ENCODE assay signal across 22 cellular contexts in the genomic region with DNA sequence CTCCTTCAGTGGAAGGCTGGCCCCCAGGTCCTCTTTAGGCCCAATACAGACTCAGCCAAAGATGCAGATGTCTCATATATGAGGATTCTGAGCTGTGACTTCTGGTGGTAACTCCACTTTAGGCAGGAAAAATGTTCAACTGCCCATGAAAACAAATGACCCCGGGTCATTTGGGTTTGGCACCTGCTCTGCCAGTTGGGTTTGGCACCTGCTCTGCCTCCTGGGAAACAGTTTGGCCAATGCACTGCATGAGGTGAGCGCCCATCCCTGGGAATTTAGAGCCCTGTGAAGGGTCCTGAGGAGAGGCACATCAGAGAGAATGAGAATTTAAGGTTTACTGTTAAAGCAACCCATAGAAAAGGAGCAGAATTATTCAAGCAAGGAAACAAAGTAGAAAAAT. TPM values are rescaled to one million over a fixed set of nuclear protein-coding genes. Genes with fewer than 3 reads are reported as not detected.
"Had no signal": no experiment of that assay in that cellular context is flagged by ENCODE, and none has a peak within 500 bp of the region (broad histone marks: within the 10 kb centered on the region; RNA-seq: fewer than 3 reads in every experiment).

No MANE protein-coding gene starts in this region.

- H3K9ac ChIP-seq: neural progenitor cell had no signal

- ATAC-seq: left cardiac atrium; lower lobe of right lung; stimulated activated memory B cell treated with anti-CD40 and anti-IgM and Interleukin-4, amounts not matched to agents 10 μg/mL and 1 μg/mL and 100 μg/mL, for 72 hours had no signal

- H3K27ac ChIP-seq: ascending aorta, breast epithelium, lower lobe of right lung, neural progenitor cell, ovary, spleen, testis had no signal

- H2AFZ ChIP-seq: neural progenitor cell had no signal

- H3K4me3 ChIP-seq: ascending aorta, breast epithelium, lower lobe of right lung, neural progenitor cell, ovary, spleen, testis had no signal

- H3K9me3 ChIP-seq: ascending aorta, lower lobe of right lung, ovary, testis had no signal

- DNase-seq: activated CD4-positive, alpha-beta T cell treated with anti-CD3 and anti-CD28 coated beads, Interleukin-2, amount 10 ng/mL, durations not matched to agents 7 days and 5 days; activated CD8-positive, alpha-beta memory T cell treated with anti-CD3 and anti-CD28 coated beads, Interleukin-2, amount 50 U/mL, for 4 hours; activated effector memory CD4-positive, alpha-beta T cell treated with Interleukin-2 at 50 U/mL for 16 hours; activated naive CD4-positive, alpha-beta T cell treated with anti-CD3 and anti-CD28 coated beads, Interleukin-2, amount 50 U/mL, for 16 hours; activated T-cell treated with anti-CD3 and anti-CD28 coated beads, Interleukin-2, amount 50 U/mL, for 48 hours; cerebellar nuclear complex; effector memory CD4-positive, alpha-beta T cell; hippocampal formation; left cardiac atrium; lower lobe of right lung; ovary; spleen; stimulated activated CD4-positive, alpha-beta T cell treated with anti-CD3 and anti-CD28 coated beads, Interleukin-4, amount 100 ng/mL, for 4 hours; T-helper 1 cell; T-helper 9 cell; testis had no signal

- H3K4me1 ChIP-seq: ascending aorta, breast epithelium, testis had no signal

- H3K4me2 ChIP-seq: neural progenitor cell had no signal

- H3K36me3 ChIP-seq: ascending aorta, breast epithelium, lower lobe of right lung, neural progenitor cell, ovary, spleen had no signal

- H3K27me3 ChIP-seq: ascending aorta, breast epithelium, neural progenitor cell, ovary, testis had no signal

RNA-seq across cellular contexts. Expression of a gene that starts 45.3 kb away (rescaled TPM):
- total RNA-seq: activated CD4-positive, alpha-beta T cell treated with anti-CD3 and anti-CD28 coated beads, Interleukin-2, amount 10 ng/mL, durations not matched to agents 7 days and 5 days; ascending aorta; fibroblast of villous mesenchyme; pulmonary artery endothelial cell had no signal
